Comparison of ENCODE assay signal across 37 cellular contexts in genomic region chr2:186702499-186702898, GRCh38.
"Had no signal": no experiment of that assay in that cellular context is flagged by ENCODE, and none has a peak within 500 bp of the region (broad histone marks: within the 10 kb centered on the region; RNA-seq: fewer than 3 reads in every experiment).

No MANE protein-coding gene starts in this region.

- FAIRE-seq: astrocyte, bronchial epithelial cell, colon, endometrium, endothelial cell of umbilical vein had no signal

- H3K4me3 ChIP-seq: esophagus muscularis mucosa, gastrocnemius medialis, heart right ventricle had no signal

- ATAC-seq: activated CD4-positive, alpha-beta T cell treated with anti-CD3 and anti-CD28 coated beads for 36 hours; activated CD8-positive, alpha-beta memory T cell treated with anti-CD3 and anti-CD28 coated beads, Interleukin-2, amount 10 ng/mL, durations not matched to agents 7 days and 5 days; activated CD8-positive, alpha-beta T cell treated with anti-CD3 and anti-CD28 coated beads, Interleukin-2, amount 10 ng/mL, durations not matched to agents 7 days and 5 days; activated naive CD4-positive, alpha-beta T cell treated with anti-CD3 and anti-CD28 coated beads, Interleukin-2, amount 50 U/mL, for 72 hours; effector memory CD8-positive, alpha-beta T cell; foreskin keratinocyte; gastrocnemius medialis; heart right ventricle; T-helper 17 cell had no signal

- H3K4me1 Mint-ChIP-seq: activated CD4-positive, alpha-beta T cell treated with anti-CD3 and anti-CD28 coated beads for 36 hours; activated CD4-positive, alpha-beta T cell treated with anti-CD3 and anti-CD28 coated beads, Interleukin-2, amount 10 ng/mL, durations not matched to agents 24 days and 14 days; activated CD8-positive, alpha-beta memory T cell treated with anti-CD3 and anti-CD28 coated beads, Interleukin-2, amount 10 ng/mL, durations not matched to agents 7 days and 5 days; activated naive CD4-positive, alpha-beta T cell treated with anti-CD3 and anti-CD28 coated beads, Interleukin-2, amount 10 ng/mL, durations not matched to agents 7 days and 5 days; activated naive CD8-positive, alpha-beta T cell treated with anti-CD3 and anti-CD28 coated beads, Interleukin-2, amount 10 ng/mL, durations not matched to agents 7 days and 5 days; central memory CD8-positive, alpha-beta T cell had no signal

- H3K9me3 Mint-ChIP-seq: activated CD4-positive, alpha-beta memory T cell treated with anti-CD3 and anti-CD28 coated beads for 36 hours; activated CD4-positive, alpha-beta T cell treated with anti-CD3 and anti-CD28 coated beads, Interleukin-2, amount 10 ng/mL, durations not matched to agents 24 days and 14 days; activated naive CD4-positive, alpha-beta T cell treated with anti-CD3 and anti-CD28 coated beads, Interleukin-2, amount 10 ng/mL, durations not matched to agents 7 days and 5 days; activated naive CD4-positive, alpha-beta T cell treated with anti-CD3 and anti-CD28 coated beads, Interleukin-2, amount 50 U/mL, for 72 hours; activated naive CD8-positive, alpha-beta T cell treated with anti-CD3 and anti-CD28 coated beads, Interleukin-2, amount 10 ng/mL, durations not matched to agents 7 days and 5 days; activated T-helper 1 cell treated with anti-CD3 and anti-CD28 coated beads, Interleukin-12 subunit alpha, Interleukin-12 subunit beta, Interleukin-2, Interleukin-4 antibody, amounts not matched to agents 30 ng/mL and 10 ng/mL and 1 ng/mL, durations not matched to agents 14 hours and 24 hours and 36 hours; activated T-helper 2 cell treated with anti-CD3 and anti-CD28 coated beads, Interferon-gamma antibody, Interleukin-2, Interleukin-4, amounts not matched to agents 10 μg/mL and 5 μg/mL and 100 μg/mL, durations not matched to agents 14 hours and 24 hours and 36 hours; central memory CD8-positive, alpha-beta T cell; effector memory CD8-positive, alpha-beta T cell; T-helper 2 cell treated with Interferon-gamma antibody and Interleukin-4, amounts not matched to agents 5 μg/mL and 100 μg/mL, for 36 hours had no signal

- H3K4me3 Mint-ChIP-seq: activated CD4-positive, alpha-beta memory T cell treated with anti-CD3 and anti-CD28 coated beads for 36 hours; activated CD4-positive, alpha-beta T cell treated with anti-CD3 and anti-CD28 coated beads for 36 hours; activated CD4-positive, alpha-beta T cell treated with anti-CD3 and anti-CD28 coated beads, Interleukin-2, amount 10 ng/mL, durations not matched to agents 24 days and 14 days; activated CD8-positive, alpha-beta memory T cell treated with anti-CD3 and anti-CD28 coated beads, Interleukin-2, amount 10 ng/mL, durations not matched to agents 7 days and 5 days; activated CD8-positive, alpha-beta T cell treated with anti-CD3 and anti-CD28 coated beads, Interleukin-2, amount 10 ng/mL, durations not matched to agents 7 days and 5 days; activated naive CD4-positive, alpha-beta T cell treated with anti-CD3 and anti-CD28 coated beads, Interleukin-2, amount 10 ng/mL, durations not matched to agents 7 days and 5 days; activated naive CD8-positive, alpha-beta T cell treated with anti-CD3 and anti-CD28 coated beads, Interleukin-2, amount 10 ng/mL, durations not matched to agents 7 days and 5 days; activated T-helper 1 cell treated with anti-CD3 and anti-CD28 coated beads, Interleukin-12 subunit alpha, Interleukin-12 subunit beta, Interleukin-2, Interleukin-4 antibody, amounts not matched to agents 30 ng/mL and 10 ng/mL and 1 ng/mL, durations not matched to agents 14 hours and 24 hours and 36 hours; central memory CD8-positive, alpha-beta T cell; effector memory CD8-positive, alpha-beta T cell; T-helper 17 cell; T-helper 2 cell treated with Interferon-gamma antibody and Interleukin-4, amounts not matched to agents 5 μg/mL and 100 μg/mL, for 36 hours had no signal

- H3K27ac Mint-ChIP-seq: activated CD4-positive, alpha-beta memory T cell treated with anti-CD3 and anti-CD28 coated beads for 36 hours; activated CD4-positive, alpha-beta T cell treated with anti-CD3 and anti-CD28 coated beads for 36 hours; activated CD4-positive, alpha-beta T cell treated with anti-CD3 and anti-CD28 coated beads, Interleukin-2, amount 10 ng/mL, durations not matched to agents 24 days and 14 days; activated CD8-positive, alpha-beta memory T cell treated with anti-CD3 and anti-CD28 coated beads, Interleukin-2, amount 10 ng/mL, durations not matched to agents 7 days and 5 days; activated CD8-positive, alpha-beta T cell treated with anti-CD3 and anti-CD28 coated beads, Interleukin-2, amount 10 ng/mL, durations not matched to agents 7 days and 5 days; activated naive CD4-positive, alpha-beta T cell treated with anti-CD3 and anti-CD28 coated beads, Interleukin-2, amount 10 ng/mL, durations not matched to agents 7 days and 5 days; activated naive CD4-positive, alpha-beta T cell treated with anti-CD3 and anti-CD28 coated beads, Interleukin-2, amount 50 U/mL, for 72 hours; activated naive CD8-positive, alpha-beta T cell treated with anti-CD3 and anti-CD28 coated beads, Interleukin-2, amount 10 ng/mL, durations not matched to agents 7 days and 5 days; activated T-helper 1 cell treated with anti-CD3 and anti-CD28 coated beads, Interleukin-12 subunit alpha, Interleukin-12 subunit beta, Interleukin-2, Interleukin-4 antibody, amounts not matched to agents 30 ng/mL and 10 ng/mL and 1 ng/mL, durations not matched to agents 14 hours and 24 hours and 36 hours; activated T-helper 2 cell treated with anti-CD3 and anti-CD28 coated beads, Interferon-gamma antibody, Interleukin-2, Interleukin-4, amounts not matched to agents 10 μg/mL and 5 μg/mL and 100 μg/mL, durations not matched to agents 14 hours and 24 hours and 36 hours; effector memory CD8-positive, alpha-beta T cell; T-helper 17 cell; T-helper 2 cell treated with Interferon-gamma antibody and Interleukin-4, amounts not matched to agents 5 μg/mL and 100 μg/mL, for 36 hours had no signal

- H3K36me3 ChIP-seq: brain microvascular endothelial cell, esophagus muscularis mucosa, gastrocnemius medialis, heart right ventricle had no signal

- H3K9me3 ChIP-seq: esophagus muscularis mucosa, gastrocnemius medialis, heart right ventricle had no signal

- H3K27ac ChIP-seq: brain microvascular endothelial cell, esophagus muscularis mucosa, foreskin keratinocyte, gastrocnemius medialis, heart right ventricle had no signal

- H3K4me1 ChIP-seq: esophagus muscularis mucosa, foreskin keratinocyte, gastrocnemius medialis, heart right ventricle had no signal

- H3K27me3 ChIP-seq: brain microvascular endothelial cell, esophagus muscularis mucosa, foreskin keratinocyte, gastrocnemius medialis, heart right ventricle had no signal

- H3K36me3 Mint-ChIP-seq: activated CD4-positive, alpha-beta memory T cell treated with anti-CD3 and anti-CD28 coated beads for 36 hours; activated CD8-positive, alpha-beta memory T cell treated with anti-CD3 and anti-CD28 coated beads, Interleukin-2, amount 10 ng/mL, durations not matched to agents 7 days and 5 days; activated naive CD4-positive, alpha-beta T cell treated with anti-CD3 and anti-CD28 coated beads, Interleukin-2, amount 10 ng/mL, durations not matched to agents 7 days and 5 days; activated naive CD4-positive, alpha-beta T cell treated with anti-CD3 and anti-CD28 coated beads, Interleukin-2, amount 50 U/mL, for 72 hours; activated naive CD8-positive, alpha-beta T cell treated with anti-CD3 and anti-CD28 coated beads, Interleukin-2, amount 10 ng/mL, durations not matched to agents 7 days and 5 days had no signal

- H3K27me3 Mint-ChIP-seq: central memory CD8-positive, alpha-beta T cell had no signal

- DNase-seq: activated CD4-positive, alpha-beta memory T cell treated with anti-CD3 and anti-CD28 coated beads for 36 hours; activated CD4-positive, alpha-beta T cell treated with anti-CD3 and anti-CD28 coated beads for 36 hours; activated CD4-positive, alpha-beta T cell treated with anti-CD3 and anti-CD28 coated beads, Interleukin-2, amount 10 ng/mL, durations not matched to agents 24 days and 14 days; activated CD4-positive, CD25-positive, alpha-beta regulatory T cell; activated CD4-positive, CD25-positive, alpha-beta regulatory T cell treated with anti-CD3 and anti-CD28 coated beads, Interleukin-2, amount 50 U/mL, for 72 hours; activated CD8-positive, alpha-beta memory T cell treated with anti-CD3 and anti-CD28 coated beads, Interleukin-2, amount 10 ng/mL, durations not matched to agents 7 days and 5 days; activated CD8-positive, alpha-beta memory T cell treated with anti-CD3 and anti-CD28 coated beads, Interleukin-2, amount 50 U/mL, for 4 hours; activated CD8-positive, alpha-beta T cell treated with anti-CD3 and anti-CD28 coated beads, Interleukin-2, amount 10 ng/mL, durations not matched to agents 7 days and 5 days; activated gamma-delta T cell; activated naive CD4-positive, alpha-beta T cell; activated naive CD4-positive, alpha-beta T cell treated with anti-CD3 and anti-CD28 coated beads, Interleukin-2, amount 10 ng/mL, durations not matched to agents 7 days and 5 days; activated naive CD8-positive, alpha-beta T cell treated with anti-CD3 and anti-CD28 coated beads, Interleukin-2, amount 10 ng/mL, durations not matched to agents 7 days and 5 days; activated T-cell treated with anti-CD3 and anti-CD28 coated beads, Interleukin-2, amount 50 U/mL, for 1 hour; activated T-cell treated with anti-CD3 and anti-CD28 coated beads, Interleukin-2, amount 50 U/mL, for 48 hours; brain microvascular endothelial cell; cortex of kidney; dermis blood vessel endothelial cell; effector CD4-positive, alpha-beta T cell; effector memory CD8-positive, alpha-beta T cell; foreskin keratinocyte; gastrocnemius medialis; glutamatergic neuron; heart right ventricle; T-helper 1 cell; T-helper 17 cell; T1000 had no signal
